In the genomic region with DNA sequence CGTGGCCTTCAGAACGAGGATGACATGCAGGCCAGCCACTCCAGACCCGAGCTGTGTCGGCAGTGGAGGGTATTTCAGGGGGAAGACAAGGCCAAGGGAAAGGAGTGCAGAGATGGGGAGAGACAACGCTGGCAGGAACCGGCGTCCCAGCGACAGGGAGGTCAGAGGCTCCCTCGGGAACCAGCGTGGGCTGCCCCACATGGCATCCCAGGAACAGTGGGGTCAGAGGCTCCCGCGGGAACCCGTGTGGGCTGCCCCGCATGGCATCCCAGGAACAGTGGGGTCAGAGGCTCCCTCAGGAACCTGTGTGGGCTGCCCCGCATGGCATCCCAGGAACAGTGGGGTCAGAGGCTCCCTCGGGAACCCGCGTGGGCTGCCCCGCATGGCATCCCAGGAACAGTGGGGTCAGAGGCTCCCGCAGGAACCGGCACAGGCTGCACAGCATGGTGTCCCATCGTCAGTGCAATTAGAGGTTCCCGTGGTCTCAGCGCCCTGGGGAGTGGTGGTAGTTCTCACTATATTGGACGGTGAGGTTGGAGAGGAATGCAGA, we compare ENCODE assay signal across 22 cellular contexts. TPM values are rescaled to one million over a fixed set of nuclear protein-coding genes. Genes with fewer than 3 reads are reported as not detected.
DNase-seq lines count a peak whose midpoint lies in the region; ATAC-seq, FAIRE-seq and TF ChIP-seq lines count a peak whose summit lies in the region.
"Had no signal": no experiment of that assay in that cellular context is flagged by ENCODE, and none has a peak within 500 bp of the region (broad histone marks: within the 10 kb centered on the region; RNA-seq: fewer than 3 reads in every experiment).

No MANE protein-coding gene starts in this region.

- peaks cover 16 to 35% of the 10 kb centered on the region in 2 experiments for H3K36me3 ChIP-seq in HepG2 (replicated peaks in 1 of 2; ENCODE audit: control insufficient read depth in 1 of 2, insufficient read depth in 2 of 2, low read length in 2 of 2)
- H3K36me3 ChIP-seq in sigmoid colon = peaks cover 0 to 49% (median 15%) of the 10 kb centered on the region in 4 donors
- H3K36me3 ChIP-seq: colonic mucosa, MG63 had no signal

- H3K4me3 ChIP-seq in HepG2 (replicated peaks in 1 of 3; ENCODE audit: insufficient read depth in 1 of 3, low read depth in 2 of 3, low read length in 3 of 3) (no peak overlapping the region), sigmoid colon (no peak overlapping the region)
- H3K4me3 ChIP-seq: colonic mucosa, HAP-1, MG63, tibial artery had no signal

- no peak for TF ChIP-seq EP300 in HepG2 (IDR thresholded peaks at IDR 0.05; ENCODE audit: low read depth in 2 of 2, low read length in 2 of 2)
- no peak for TF ChIP-seq EP300 in HepG2 (CRISPR knock-in tag; IDR thresholded peaks at IDR 0.05; ENCODE audit: borderline replicate concordance)
- TF ChIP-seq EP300 in sigmoid colon (IDR thresholded peaks at IDR 0.05) = no peak

- no peak for FAIRE-seq in HepG2 (lab: Jason Lieb, UNC)
- FAIRE-seq in RCC 7860 (lab: Jason Lieb, UNC) = no peak
- FAIRE-seq: endometrium had no signal

- DNase-seq in activated CD4-positive, alpha-beta T cell treated with anti-CD3 and anti-CD28 coated beads, Interleukin-2, amount 10 ng/mL, durations not matched to agents 7 days and 5 days = no peak
- DNase-seq in activated CD4-positive, alpha-beta T cell treated with anti-CD3 and anti-CD28 coated beads for 48 hours = no peak
- no peak for DNase-seq in activated T-helper 1 cell treated with anti-CD3 and anti-CD28 coated beads, Interleukin-12 subunit alpha, Interleukin-12 subunit beta, Interleukin-2, Interleukin-4 antibody, amounts not matched to agents 30 ng/mL and 10 ng/mL and 1 ng/mL, durations not matched to agents 14 hours and 24 hours and 36 hours (ENCODE audit: low spot score)
- no peak for DNase-seq in HepG2 (ENCODE audit: low spot score)
- DNase-seq in sigmoid colon = peak; percentile 51
- DNase-seq in RCC 7860 (ENCODE audit: low spot score) = no peak
- no peak for DNase-seq in mesothelial cell of epicardium (ENCODE audit: low spot score in 2 of 2, unreplicated experiment in 2 of 2)
- DNase-seq in NCI-H1092 treated with DMSO at 0.1 percent for 48 hours (lab: John Stamatoyannopoulos, UW) = no peak
- DNase-seq: 8988T; colonic mucosa; DMS79 treated with DMSO at 0.1 percent for 48 hours; kidney glomerular epithelial cell; MG63; NCI-H1436; NCI-H2171 treated with DMSO at 0.1 percent for 48 hours; NCI-H524 treated with DMSO at 0.1 percent for 48 hours; stimulated activated CD4-positive, alpha-beta T cell treated with anti-CD3 and anti-CD28 coated beads, Interleukin-4, amount 100 ng/mL, for 24 hours had no signal

- no peak for ATAC-seq in HepG2

- no peak overlapping the region for H3K4me3 Mint-ChIP-seq in activated CD4-positive, alpha-beta T cell treated with anti-CD3 and anti-CD28 coated beads, Interleukin-2, amount 10 ng/mL, durations not matched to agents 7 days and 5 days
- no peak overlapping the region for H3K4me3 Mint-ChIP-seq in activated T-helper 1 cell treated with anti-CD3 and anti-CD28 coated beads, Interleukin-12 subunit alpha, Interleukin-12 subunit beta, Interleukin-2, Interleukin-4 antibody, amounts not matched to agents 30 ng/mL and 10 ng/mL and 1 ng/mL, durations not matched to agents 14 hours and 24 hours and 36 hours
- no peak overlapping the region for H3K4me3 Mint-ChIP-seq in mesothelial cell of epicardium
- H3K4me3 Mint-ChIP-seq: nephron; stimulated activated naive CD8-positive, alpha-beta T cell treated with anti-CD3 and anti-CD28 coated beads, Interleukin-15, Interleukin-2, amounts not matched to agents 100 ng/mL and 50 ng/mL, for 24 hours had no signal

- 95% methylated on average over 17 of the region's 25 CpGs for WGBS in HepG2 (ENCODE audit: low lambda C conversion rate)
- WGBS in sigmoid colon, 2 donors = 86 to 92% methylated on average over 25 of the region's 25 CpGs

- H4K20me1 ChIP-seq in HepG2 (ENCODE audit: insufficient read depth, low read length) = no peaks in the 10 kb centered on the region

- TF ChIP-seq CTCF in HepG2 (CRISPR knock-in tag; IDR thresholded peaks at IDR 0.05) = no peak
- TF ChIP-seq CTCF in sigmoid colon (IDR thresholded peaks at IDR 0.05) = no peak
- no peak for TF ChIP-seq CTCF in mesothelial cell of epicardium (IDR thresholded peaks at IDR 0.05; ENCODE audit: unreplicated experiment)

- H3K9me3 Mint-ChIP-seq in activated CD4-positive, alpha-beta T cell treated with anti-CD3 and anti-CD28 coated beads, Interleukin-2, amount 10 ng/mL, durations not matched to agents 7 days and 5 days = peaks cover 10% of the 10 kb centered on the region
- peaks cover 6% of the 10 kb centered on the region for H3K9me3 Mint-ChIP-seq in activated T-helper 1 cell treated with anti-CD3 and anti-CD28 coated beads, Interleukin-12 subunit alpha, Interleukin-12 subunit beta, Interleukin-2, Interleukin-4 antibody, amounts not matched to agents 30 ng/mL and 10 ng/mL and 1 ng/mL, durations not matched to agents 14 hours and 24 hours and 36 hours
- H3K9me3 Mint-ChIP-seq in mesothelial cell of epicardium = peaks cover 7% of the 10 kb centered on the region

- no peaks in the 10 kb centered on the region for H3K9me3 ChIP-seq in HepG2 (ENCODE audit: low read length)
- H3K9me3 ChIP-seq in sigmoid colon = no peaks in the 10 kb centered on the region
- H3K9me3 ChIP-seq: colonic mucosa, HAP-1, tibial artery had no signal

- POLR2A ChIA-PET in activated CD4-positive, alpha-beta T cell treated with anti-CD3 and anti-CD28 coated beads, Interleukin-2, amount 10 ng/mL, durations not matched to agents 7 days and 5 days (lab: Charles Lee) = no interaction called here
- POLR2A ChIA-PET in HepG2 (lab: Yijun Ruan, JAX) = no interaction called here

- peak overlapping the region; percentile 36 for H3K27ac Mint-ChIP-seq in activated CD4-positive, alpha-beta T cell treated with anti-CD3 and anti-CD28 coated beads, Interleukin-2, amount 10 ng/mL, durations not matched to agents 7 days and 5 days
- H3K27ac Mint-ChIP-seq in activated T-helper 1 cell treated with anti-CD3 and anti-CD28 coated beads, Interleukin-12 subunit alpha, Interleukin-12 subunit beta, Interleukin-2, Interleukin-4 antibody, amounts not matched to agents 30 ng/mL and 10 ng/mL and 1 ng/mL, durations not matched to agents 14 hours and 24 hours and 36 hours = peak overlapping the region; percentile 35
- no peak overlapping the region for H3K27ac Mint-ChIP-seq in mesothelial cell of epicardium
- H3K27ac Mint-ChIP-seq: nephron; stimulated activated naive CD8-positive, alpha-beta T cell treated with anti-CD3 and anti-CD28 coated beads, Interleukin-15, Interleukin-2, amounts not matched to agents 100 ng/mL and 50 ng/mL, for 24 hours had no signal

- H2AFZ ChIP-seq in HepG2 (ENCODE audit: low read length) = no peak overlapping the region

- H3K27me3 Mint-ChIP-seq in activated CD4-positive, alpha-beta T cell treated with anti-CD3 and anti-CD28 coated beads, Interleukin-2, amount 10 ng/mL, durations not matched to agents 7 days and 5 days = no peaks in the 10 kb centered on the region
- H3K27me3 Mint-ChIP-seq in activated T-helper 1 cell treated with anti-CD3 and anti-CD28 coated beads, Interleukin-12 subunit alpha, Interleukin-12 subunit beta, Interleukin-2, Interleukin-4 antibody, amounts not matched to agents 30 ng/mL and 10 ng/mL and 1 ng/mL, durations not matched to agents 14 hours and 24 hours and 36 hours (ENCODE audit: insufficient read depth) = no peaks in the 10 kb centered on the region
- H3K27me3 Mint-ChIP-seq in mesothelial cell of epicardium (ENCODE audit: low read depth) = no peaks in the 10 kb centered on the region
- H3K27me3 Mint-ChIP-seq: stimulated activated naive CD8-positive, alpha-beta T cell treated with anti-CD3 and anti-CD28 coated beads, Interleukin-15, Interleukin-2, amounts not matched to agents 100 ng/mL and 50 ng/mL, for 24 hours had no signal

- no peak overlapping the region for H3K4me2 ChIP-seq in HepG2 (ENCODE audit: low read depth, low read length)

- H3K4me1 Mint-ChIP-seq in activated CD4-positive, alpha-beta T cell treated with anti-CD3 and anti-CD28 coated beads, Interleukin-2, amount 10 ng/mL, durations not matched to agents 7 days and 5 days = no peaks in the 10 kb centered on the region
- H3K4me1 Mint-ChIP-seq in activated T-helper 1 cell treated with anti-CD3 and anti-CD28 coated beads, Interleukin-12 subunit alpha, Interleukin-12 subunit beta, Interleukin-2, Interleukin-4 antibody, amounts not matched to agents 30 ng/mL and 10 ng/mL and 1 ng/mL, durations not matched to agents 14 hours and 24 hours and 36 hours (ENCODE audit: low read depth) = peaks cover 7% of the 10 kb centered on the region
- no peaks in the 10 kb centered on the region for H3K4me1 Mint-ChIP-seq in mesothelial cell of epicardium
- H3K4me1 Mint-ChIP-seq: nephron had no signal

- no TSS peak for BruUV-seq in HepG2 (replicated peaks; lab: Mats Ljungman, UMichigan)

- no peak overlapping the region for H3K9ac ChIP-seq in HepG2 (ENCODE audit: insufficient read depth, low read depth, low read length)

- H3K27ac ChIP-seq in HepG2 (ENCODE audit: extremely low read length, insufficient read depth, low read length) (no peak overlapping the region), sigmoid colon (no peak overlapping the region)
- H3K27ac ChIP-seq: colonic mucosa, tibial artery had no signal

- H3K4me1 ChIP-seq in HepG2 (ENCODE audit: insufficient read depth, low read length) (no peaks in the 10 kb centered on the region), sigmoid colon (no peaks in the 10 kb centered on the region)
- H3K4me1 ChIP-seq: colonic mucosa, HAP-1, tibial artery had no signal

- in situ Hi-C loops in HepG2 (cut with HindIII; ENCODE audit: extremely low pct_ligation_motif_present, low pct_unique_long_range_greater_than_20kb) = no loop called here

- TF ChIP-seq POLR2A in HepG2 (IDR thresholded peaks at IDR 0.05; ENCODE audit: insufficient read depth in 1 of 2, low read depth in 2 of 2, low read length in 2 of 2) (no peak), sigmoid colon (IDR thresholded peaks at IDR 0.05) (no peak)

- H3K79me2 ChIP-seq in HepG2 (ENCODE audit: insufficient read depth, low read length) = no peaks in the 10 kb centered on the region

- no peak for TF ChIP-seq RAD21 in HepG2 (CRISPR knock-in tag; IDR thresholded peaks at IDR 0.05)

- H3K36me3 Mint-ChIP-seq in activated CD4-positive, alpha-beta T cell treated with anti-CD3 and anti-CD28 coated beads, Interleukin-2, amount 10 ng/mL, durations not matched to agents 7 days and 5 days (ENCODE audit: low read depth) = peaks cover 2% of the 10 kb centered on the region
- peaks cover 2% of the 10 kb centered on the region for H3K36me3 Mint-ChIP-seq in activated T-helper 1 cell treated with anti-CD3 and anti-CD28 coated beads, Interleukin-12 subunit alpha, Interleukin-12 subunit beta, Interleukin-2, Interleukin-4 antibody, amounts not matched to agents 30 ng/mL and 10 ng/mL and 1 ng/mL, durations not matched to agents 14 hours and 24 hours and 36 hours (ENCODE audit: low read depth)
- H3K36me3 Mint-ChIP-seq in mesothelial cell of epicardium = peaks cover 25% of the 10 kb centered on the region

- H3K27me3 ChIP-seq in HepG2 (ENCODE audit: control insufficient read depth in 1 of 2, insufficient read depth in 2 of 2, low read length in 2 of 2) (no peaks in the 10 kb centered on the region), sigmoid colon (no peaks in the 10 kb centered on the region)
- H3K27me3 ChIP-seq: colonic mucosa, MG63, tibial artery had no signal

- intact Hi-C loops in activated T-helper 1 cell treated with anti-CD3 and anti-CD28 coated beads, Interleukin-12 subunit alpha, Interleukin-12 subunit beta, Interleukin-2, Interleukin-4 antibody, amounts not matched to agents 30 ng/mL and 10 ng/mL and 1 ng/mL, durations not matched to agents 14 hours and 24 hours and 36 hours (cut with micrococcal nuclease) = no loop called here
- intact Hi-C loops in HepG2 (cut with micrococcal nuclease; ENCODE audit: unreplicated experiment) = no loop called here
- intact Hi-C loops in sigmoid colon (cut with DNase I) = no loop called here

- CTCF ChIA-PET in activated CD4-positive, alpha-beta T cell treated with anti-CD3 and anti-CD28 coated beads, Interleukin-2, amount 10 ng/mL, durations not matched to agents 7 days and 5 days (lab: Charles Lee) = no interaction called here
- CTCF ChIA-PET in HepG2 (lab: Yijun Ruan, JAX; ENCODE audit: low intra/inter-chr PET ratio, low total read pairs) = no interaction called here

RNA-seq across cellular contexts. Expression of gene SLC19A1, which starts 43.0 kb away (rescaled TPM):
- total RNA-seq in activated CD4-positive, alpha-beta T cell treated with anti-CD3 and anti-CD28 coated beads, Interleukin-2, amount 10 ng/mL, durations not matched to agents 7 days and 5 days = 10 to 100 TPM; 43.8 to 46.8 TPM
- 104 and 105 TPM in 2 replicates for total RNA-seq in activated T-helper 1 cell treated with anti-CD3 and anti-CD28 coated beads, Interleukin-12 subunit alpha, Interleukin-12 subunit beta, Interleukin-2, Interleukin-4 antibody, amounts not matched to agents 30 ng/mL and 10 ng/mL and 1 ng/mL, durations not matched to agents 14 hours and 24 hours and 36 hours
- total RNA-seq in HepG2 (2016; rRNA removed; fragmentation: Illumina TruSeq; extraction: Trizol) (12.6 and 21.8 TPM in 2 replicates), sigmoid colon (1 to 10 TPM; 2.1 to 6.4 (median 2.5) TPM), mesothelial cell of epicardium (32.6 to 36.8 TPM (median 33.0 TPM) in 3 replicates)
- total RNA-seq in HepG2 (2016; cell fraction: cytosol; rRNA removed; fragmentation: Illumina TruSeq; extraction: Trizol; ENCODE audit: low read depth) = 4.8 and 5.6 TPM in 2 replicates
- total RNA-seq in HepG2 (2016; cell fraction: insoluble cytoplasmic fraction; rRNA removed; fragmentation: Illumina TruSeq; extraction: Trizol) = 11.0 and 23.6 TPM in 2 replicates
- 10.8 TPM in 2 replicates for total RNA-seq in HepG2 (2016; cell fraction: membrane; rRNA removed; fragmentation: Illumina TruSeq; extraction: Trizol)
- 21.2 and 27.4 TPM in 2 replicates for total RNA-seq in HepG2 (2016; cell fraction: nucleus; rRNA removed; fragmentation: Illumina TruSeq; extraction: Trizol)
- polyA plus RNA-seq in HepG2 (2011; rRNA removed) (23.0 and 31.0 TPM in 2 replicates), sigmoid colon (10 to 100 TPM in 1 of 3 donors, 1 to 10 TPM in 2; 1.8 to 10.7 (median 3.2) TPM)
- 14.5 and 24.7 TPM in 2 replicates for polyA plus RNA-seq in HepG2 (2011; cell fraction: cytosol; rRNA removed)
- 49.0 and 62.1 TPM in 2 replicates for polyA plus RNA-seq in HepG2 (2011; cell fraction: nucleus; rRNA removed)
- 18.0 and 36.8 TPM in 2 replicates for polyA plus RNA-seq in HepG2 (2012)
- polyA plus RNA-seq in HepG2 (2016; cell fraction: cytosol; fragmentation: Illumina TruSeq; extraction: Trizol; ENCODE audit: low read depth) = 3.7 and 4.0 TPM in 2 replicates
- 11.1 and 13.0 TPM in 2 replicates for polyA plus RNA-seq in HepG2 (2016; cell fraction: insoluble cytoplasmic fraction; fragmentation: Illumina TruSeq; extraction: Trizol; ENCODE audit: low read depth)
- 6.4 and 7.2 TPM in 2 replicates for polyA plus RNA-seq in HepG2 (2016; cell fraction: membrane; fragmentation: Illumina TruSeq; extraction: Trizol; ENCODE audit: low read depth)
- 44.5 and 46.0 TPM in 2 replicates for polyA plus RNA-seq in HepG2 (2016; cell fraction: nucleus; fragmentation: Illumina TruSeq; extraction: Trizol; ENCODE audit: insufficient read depth, low read depth)
- 42.0 and 128 TPM in 2 replicates for polyA minus RNA-seq in HepG2 (2011; rRNA and poly(A)+ RNA removed; ENCODE audit: low replicate concordance)
- 32.2 and 34.4 TPM in 2 replicates for polyA minus RNA-seq in HepG2 (2011; cell fraction: cytosol; rRNA and poly(A)+ RNA removed)
- 12.2 and 14.7 TPM in 2 replicates for polyA minus RNA-seq in HepG2 (2011; cell fraction: nucleus; rRNA and poly(A)+ RNA removed)
